ENCODE assay signal across 9 cellular contexts in the genomic region with DNA sequence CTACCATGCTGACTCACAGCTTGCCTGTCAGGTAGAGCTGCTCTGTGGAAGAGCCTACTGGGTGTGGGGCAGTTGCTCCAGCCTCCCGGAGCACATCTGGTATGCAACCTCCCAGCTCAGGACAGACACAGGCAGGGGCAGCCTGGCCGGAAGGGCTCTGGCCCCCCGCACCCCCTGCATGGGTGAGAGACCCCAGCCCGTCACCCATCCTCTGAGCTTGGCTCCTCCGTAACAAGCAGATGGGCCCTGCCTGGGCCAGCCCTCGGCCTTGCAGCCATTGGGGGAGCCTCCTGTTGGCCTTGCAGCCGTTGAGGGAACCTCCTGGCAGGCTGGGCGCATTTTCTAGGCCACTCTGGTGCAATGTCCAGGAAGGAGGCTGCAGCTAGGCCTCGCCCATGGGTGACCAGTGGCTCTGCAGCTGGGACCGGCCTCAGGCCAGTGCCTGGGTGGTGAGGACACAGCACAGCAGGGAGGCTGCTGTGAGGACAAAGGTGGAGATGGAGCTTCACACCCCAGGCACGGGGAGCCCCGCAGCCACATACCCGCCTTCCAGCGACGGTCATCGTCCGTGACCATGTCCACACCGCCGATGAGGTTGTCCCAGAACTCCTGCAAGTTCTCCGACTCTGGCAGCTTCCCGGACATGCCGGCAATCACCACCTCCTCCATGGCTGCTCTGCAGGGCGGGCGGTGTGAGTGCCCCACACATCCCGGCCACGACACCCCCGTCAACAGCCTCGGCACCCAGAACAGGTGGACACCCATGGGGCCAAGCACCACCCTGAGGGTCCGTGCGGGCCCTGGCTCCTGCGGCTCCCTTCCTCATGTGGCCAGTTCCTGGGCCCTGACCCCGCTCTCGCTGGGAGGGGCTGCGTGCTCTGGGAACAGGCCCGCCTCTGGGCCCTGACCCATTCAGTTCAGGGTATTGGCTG. TPM values are rescaled to one million over a fixed set of nuclear protein-coding genes. Genes with fewer than 3 reads are reported as not detected.
A peak's percentile ranks its signal among the peaks of the same experiment; 100 is the strongest.
DNase-seq lines count a peak whose midpoint lies in the region; ATAC-seq and TF ChIP-seq lines count a peak whose summit lies in the region.
"Had no signal": no experiment of that assay in that cellular context is flagged by ENCODE, and none has a peak within 500 bp of the region (broad histone marks: within the 10 kb centered on the region; RNA-seq: fewer than 3 reads in every experiment).

No MANE protein-coding gene starts in this region.

- no peak for ATAC-seq in CD4-positive, alpha-beta T cell (ENCODE audit: poor library complexity)
- no peak for ATAC-seq in natural killer cell treated with Interleukin-12 subunit alpha and Interleukin-12 subunit beta and Interleukin-15 and Interleukin-18, amount 100 ng/mL, for 72 hours
- no peak for ATAC-seq in HG02623 (IDR thresholded peaks at IDR 0.05; ENCODE audit: unreplicated experiment)

- peak overlapping the region; percentile 90; the same call in 1 of the 2 replicates for H3K9ac ChIP-seq in MM.1S (ENCODE audit: low read length)

- H3K4me3 ChIP-seq in MM.1S (ENCODE audit: low read length) = peak overlapping the region; percentile 91; the same call in 1 of the 2 replicates
- peak overlapping the region; percentile 93 for H3K4me3 ChIP-seq in coronary artery

- no peaks in the 10 kb centered on the region for H3K27me3 Mint-ChIP-seq in CD4-positive, alpha-beta T cell
- H3K27me3 Mint-ChIP-seq in natural killer cell treated with Interleukin-12 subunit alpha and Interleukin-12 subunit beta and Interleukin-15 and Interleukin-18, amount 100 ng/mL, for 72 hours = no peaks in the 10 kb centered on the region

- H3K9me2 ChIP-seq in MM.1S (replicated peaks; ENCODE audit: insufficient read depth, low read length) = no peaks in the 10 kb centered on the region

- no peaks in the 10 kb centered on the region for H3K9me3 Mint-ChIP-seq in CD4-positive, alpha-beta T cell
- no peaks in the 10 kb centered on the region for H3K9me3 Mint-ChIP-seq in natural killer cell treated with Interleukin-12 subunit alpha and Interleukin-12 subunit beta and Interleukin-15 and Interleukin-18, amount 100 ng/mL, for 72 hours

- TF ChIP-seq CTCF in CD4-positive, alpha-beta T cell (IDR thresholded peaks at IDR 0.05) = no peak
- no peak for TF ChIP-seq CTCF in MM.1S (IDR thresholded peaks at IDR 0.05; ENCODE audit: low read length)
- no peak for TF ChIP-seq CTCF in coronary artery (IDR thresholded peaks at IDR 0.05)

- no peaks in the 10 kb centered on the region for H3K27me3 ChIP-seq in CD4-positive, alpha-beta T cell (ENCODE audit: control insufficient read depth, insufficient read depth, low read length)
- H3K27me3 ChIP-seq in MM.1S (replicated peaks; ENCODE audit: insufficient read depth, low read length) = no peaks in the 10 kb centered on the region

- peaks cover 6% of the 10 kb centered on the region; the same call in 1 of the 2 replicates for H4K20me1 ChIP-seq in MM.1S (ENCODE audit: insufficient read depth, low read length)

- 0 out of 2 replicates have a peak, but pooled peaks cover 6% of the 10 kb centered on the region for H3F3A ChIP-seq in MM.1S (ENCODE audit: insufficient read depth, low read length)

- peaks cover 3% of the 10 kb centered on the region for H3K4me1 Mint-ChIP-seq in CD4-positive, alpha-beta T cell (ENCODE audit: low read depth)
- H3K4me1 Mint-ChIP-seq in natural killer cell treated with Interleukin-12 subunit alpha and Interleukin-12 subunit beta and Interleukin-15 and Interleukin-18, amount 100 ng/mL, for 72 hours (ENCODE audit: low read depth in 2 of 2) = peaks cover 0 to 4% of the 10 kb centered on the region in 2 donors

- POLR2A ChIA-PET in CD4-positive, alpha-beta T cell (lab: Charles Lee) = interaction anchor here (0.6 to 0.9 kb wide), 2 partner anchors 10 to 92 kb away, joined by 3 read pairs; no protein-coding TSS in a partner anchor

- peaks cover 55% of the 10 kb centered on the region for H3K79me2 ChIP-seq in MM.1S (ENCODE audit: low read length)

- H2AFZ ChIP-seq in MM.1S (ENCODE audit: low read length) = no peak overlapping the region

- DNase-seq in CD4-positive, alpha-beta T cell = no peak
- DNase-seq in MM.1S = no peak
- DNase-seq in coronary artery (ENCODE audit: low spot score) = no peak
- no peak for DNase-seq in natural killer cell treated with Interleukin-12 subunit alpha and Interleukin-12 subunit beta and Interleukin-15 and Interleukin-18, amount 100 ng/mL, for 72 hours (ENCODE audit: low spot score)
- no peak for DNase-seq in cerebellar nuclear complex (lab: John Stamatoyannopoulos, UW)
- no peak for DNase-seq in HCEC 1CT
- no peak for DNase-seq in Kasumi-1 (lab: John Stamatoyannopoulos, UW)
- DNase-seq: foreskin melanocyte had no signal

- intact Hi-C loops in CD4-positive, alpha-beta T cell (cut with DNase I, micrococcal nuclease) = loop anchor here in 1 of 2 experiments (5.0 to 10.0 kb wide), 2 partner anchors 44 to 1991 kb away; a partner anchor contains a TSS

- H3K36me3 Mint-ChIP-seq in CD4-positive, alpha-beta T cell (ENCODE audit: low read depth) = peaks cover 21% of the 10 kb centered on the region
- no peaks in the 10 kb centered on the region for H3K36me3 Mint-ChIP-seq in natural killer cell treated with Interleukin-12 subunit alpha and Interleukin-12 subunit beta and Interleukin-15 and Interleukin-18, amount 100 ng/mL, for 72 hours

- peaks cover 17% of the 10 kb centered on the region for H3K4me1 ChIP-seq in MM.1S (ENCODE audit: low read length)

- no peaks in the 10 kb centered on the region for H3K9me3 ChIP-seq in CD4-positive, alpha-beta T cell (ENCODE audit: control insufficient read depth, low read length)
- no peaks in the 10 kb centered on the region for H3K9me3 ChIP-seq in MM.1S (replicated peaks; ENCODE audit: insufficient read depth, low read length)

- peaks cover 9% of the 10 kb centered on the region for H3K36me3 ChIP-seq in MM.1S (replicated peaks; ENCODE audit: insufficient read depth, low read length)

- peak overlapping the region; percentile 99 for H3K4me2 ChIP-seq in MM.1S (ENCODE audit: low read depth, low read length)

- peak overlapping the region; percentile 53 for H3K27ac Mint-ChIP-seq in CD4-positive, alpha-beta T cell
- no peak overlapping the region for H3K27ac Mint-ChIP-seq in natural killer cell treated with Interleukin-12 subunit alpha and Interleukin-12 subunit beta and Interleukin-15 and Interleukin-18, amount 100 ng/mL, for 72 hours

- H3K4me3 Mint-ChIP-seq in CD4-positive, alpha-beta T cell = peak overlapping the region; percentile 83
- H3K4me3 Mint-ChIP-seq in natural killer cell treated with Interleukin-12 subunit alpha and Interleukin-12 subunit beta and Interleukin-15 and Interleukin-18, amount 100 ng/mL, for 72 hours = peak overlapping the region; percentile 39

- CTCF ChIA-PET in CD4-positive, alpha-beta T cell (lab: Charles Lee) = no interaction called here

- H3K27ac ChIP-seq in CD4-positive, alpha-beta T cell (ENCODE audit: low read depth, low read length) = no peak overlapping the region
- H3K27ac ChIP-seq in MM.1S (ENCODE audit: low read length) (no peak overlapping the region), coronary artery (no peak overlapping the region)

RNA-seq across cellular contexts. Expression of a gene that starts 2.0 kb away (rescaled TPM):
- 100 to 1,000 TPM; 168 to 174 TPM for total RNA-seq in CD4-positive, alpha-beta T cell
- 100 to 1,000 TPM; 195 to 451 TPM for total RNA-seq in natural killer cell treated with Interleukin-12 subunit alpha and Interleukin-12 subunit beta and Interleukin-15 and Interleukin-18, amount 100 ng/mL, for 72 hours

RNA-seq across cellular contexts. Expression of a gene that starts 30.4 kb away (rescaled TPM):
- 100 to 1,000 TPM; 160 to 163 TPM for total RNA-seq in CD4-positive, alpha-beta T cell
- 100 to 1,000 TPM; 125 to 196 TPM for total RNA-seq in natural killer cell treated with Interleukin-12 subunit alpha and Interleukin-12 subunit beta and Interleukin-15 and Interleukin-18, amount 100 ng/mL, for 72 hours

RNA-seq across cellular contexts. Expression of a gene that starts 44.3 kb away (rescaled TPM):
- 10 to 100 TPM; 64.6 to 69.3 TPM for total RNA-seq in CD4-positive, alpha-beta T cell
- total RNA-seq in natural killer cell treated with Interleukin-12 subunit alpha and Interleukin-12 subunit beta and Interleukin-15 and Interleukin-18, amount 100 ng/mL, for 72 hours = 100 to 1,000 TPM; 112 to 114 TPM

RNA-seq across cellular contexts. Expression of a gene that starts 44.4 kb away (rescaled TPM):
- total RNA-seq in CD4-positive, alpha-beta T cell = 10 to 100 TPM; 28.1 to 31.2 TPM
- total RNA-seq in natural killer cell treated with Interleukin-12 subunit alpha and Interleukin-12 subunit beta and Interleukin-15 and Interleukin-18, amount 100 ng/mL, for 72 hours = 10 to 100 TPM; 18.2 to 23.1 TPM

RNA-seq across cellular contexts. Expression of a gene that starts 58.5 kb away (rescaled TPM):
- 100 to 1,000 TPM; 103 to 119 TPM for total RNA-seq in CD4-positive, alpha-beta T cell
- 100 to 1,000 TPM in 1 of 2 donors, 10 to 100 TPM in 1; 95.7 to 136 TPM for total RNA-seq in natural killer cell treated with Interleukin-12 subunit alpha and Interleukin-12 subunit beta and Interleukin-15 and Interleukin-18, amount 100 ng/mL, for 72 hours
